Comparison of ENCODE assay signal across 23 cellular contexts in genomic region chr5:13427859-13428557, GRCh38.
"Had no signal": no experiment of that assay in that cellular context is flagged by ENCODE, and none has a peak within 500 bp of the region (broad histone marks: within the 10 kb centered on the region; RNA-seq: fewer than 3 reads in every experiment).

No MANE protein-coding gene starts in this region.

- H3K4me3 ChIP-seq: left ventricle myocardium inferior, lung, mucosa of descending colon, ovary, skin epidermis, stomach, testis, thyroid gland, transverse colon, uterus had no signal

- ATAC-seq: mucosa of descending colon; naive thymus-derived CD4-positive, alpha-beta T cell; natural killer cell treated with Interleukin-12 subunit alpha and Interleukin-12 subunit beta and Interleukin-15 and Interleukin-18, amount 100 ng/mL, for 72 hours; right cardiac atrium; sciatic nerve; stimulated activated naive B cell treated with anti-CD40 and anti-IgM and Interleukin-4, amounts not matched to agents 10 μg/mL and 1 μg/mL and 100 μg/mL, for 72 hours; stimulated activated naive CD8-positive, alpha-beta T cell treated with anti-CD3 and anti-CD28 coated beads, Interleukin-15, Interleukin-2, amounts not matched to agents 100 U/mL and 50 U/mL, for 24 hours had no signal

- H3K36me3 ChIP-seq: left ventricle myocardium inferior, ovary, stomach, thyroid gland, transverse colon, uterus had no signal

- H3K27ac ChIP-seq: left ventricle myocardium inferior, ovary, skin epidermis, stomach, testis, thyroid gland, transverse colon, uterus had no signal

- H3K9me3 ChIP-seq: left ventricle myocardium inferior, mucosa of descending colon, ovary, stomach, testis, thyroid gland, transverse colon, uterus had no signal

- H3K27me3 ChIP-seq: ovary, stomach, testis, thyroid gland, transverse colon, uterus had no signal

- DNase-seq: islet precursor cell; left ventricle myocardium inferior; mesendoderm; midbrain; mucosa of descending colon; naive thymus-derived CD4-positive, alpha-beta T cell; ovary; right cardiac atrium; stimulated activated CD4-positive, alpha-beta T cell treated with anti-CD3 and anti-CD28 coated beads, Interleukin-12 subunit alpha, Interleukin-12 subunit beta, amount 100 ng/mL, for 4 hours; stimulated activated CD4-positive, alpha-beta T cell treated with anti-CD3 and anti-CD28 coated beads, Interleukin-15, amount 100 ng/mL, for 24 hours; stimulated activated CD4-positive, alpha-beta T cell treated with anti-CD3 and anti-CD28 coated beads, Interleukin-2, amount 100 ng/mL, for 24 hours; stimulated activated CD4-positive, alpha-beta T cell treated with anti-CD3 and anti-CD28 coated beads, Interleukin-4, amount 100 ng/mL, for 1 hour; stimulated activated naive B cell treated with anti-CD40 and anti-IgM and Interleukin-4, amounts not matched to agents 10 μg/mL and 1 μg/mL and 100 μg/mL, for 72 hours; stimulated activated naive CD8-positive, alpha-beta T cell treated with anti-CD3 and anti-CD28 coated beads, Interleukin-15, Interleukin-2, amounts not matched to agents 100 U/mL and 50 U/mL, for 24 hours; stomach; testis; thyroid gland; transverse colon; uterus had no signal

- H3K4me1 ChIP-seq: left ventricle myocardium inferior, stomach, testis, thyroid gland, transverse colon, uterus had no signal
